Comparison of ENCODE assay signal across 31 cellular contexts in the genomic region with DNA sequence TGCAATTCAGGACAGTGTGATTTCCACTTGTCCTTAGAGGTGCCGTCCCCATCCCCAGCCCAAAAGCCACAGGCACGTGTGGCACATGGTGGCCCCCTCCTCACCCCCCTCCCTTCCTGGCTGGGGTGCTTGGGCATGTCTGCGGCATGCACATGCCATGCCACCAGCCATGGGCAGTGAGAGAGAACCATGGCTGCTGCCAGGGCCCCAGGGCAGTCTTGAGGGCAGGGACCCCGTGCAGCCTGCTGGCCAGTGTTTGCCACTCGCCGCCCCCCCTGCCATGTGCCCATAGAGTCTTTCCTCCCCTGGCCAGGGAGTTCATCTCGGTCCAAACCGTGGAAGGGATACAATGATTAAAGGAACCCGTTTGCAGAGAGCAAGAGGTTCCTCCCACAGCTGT.
"Had no signal": no experiment of that assay in that cellular context is flagged by ENCODE, and none has a peak within 500 bp of the region (broad histone marks: within the 10 kb centered on the region; RNA-seq: fewer than 3 reads in every experiment).

No MANE protein-coding gene starts in this region.

- H3K4me3 Mint-ChIP-seq: dendritic cell treated with granulocyte-macrophage colony-stimulating factor and Interleukin-4, amounts not matched to agents 40 ng/mL and 50 ng/mL, for 4 days; endodermal cell; memory B cell; mesothelial cell of epicardium; nephron; neural progenitor cell; stimulated activated effector memory CD8-positive, alpha-beta T cell treated with anti-CD3 and anti-CD28 coated beads, Interleukin-12 subunit alpha, Interleukin-12 subunit beta, amount 100 ng/mL, for 72 hours had no signal

- H3K36me3 Mint-ChIP-seq: memory B cell; mesothelial cell of epicardium; naive B cell; neural progenitor cell; stimulated activated effector memory CD8-positive, alpha-beta T cell treated with anti-CD3 and anti-CD28 coated beads, Interleukin-12 subunit alpha, Interleukin-12 subunit beta, amount 100 ng/mL, for 72 hours had no signal

- H3K36me3 ChIP-seq: gastrocnemius medialis, heart left ventricle, lower lobe of right lung, neural progenitor cell, pancreas, right lobe of liver, stomach, thyroid gland, vagina had no signal

- H3K9me3 ChIP-seq: gastrocnemius medialis, lower lobe of right lung, mucosa of descending colon, pancreas, thyroid gland, vagina had no signal

- H3K9me3 Mint-ChIP-seq: stimulated activated effector memory CD8-positive, alpha-beta T cell treated with anti-CD3 and anti-CD28 coated beads, Interleukin-12 subunit alpha, Interleukin-12 subunit beta, amount 100 ng/mL, for 72 hours had no signal

- ATAC-seq: esophagus mucosa; heart left ventricle; left ventricle myocardium superior; lower lobe of right lung; mucosa of descending colon; pancreas; right lobe of liver; stimulated activated effector memory CD8-positive, alpha-beta T cell treated with anti-CD3 and anti-CD28 coated beads, Interleukin-12 subunit alpha, Interleukin-12 subunit beta, amount 100 ng/mL, for 72 hours had no signal

- DNase-seq: effector CD8-positive, alpha-beta T cell; endodermal cell; foreskin fibroblast; gastrocnemius medialis; heart left ventricle; kidney glomerular epithelial cell; left ventricle myocardium superior; lower lobe of right lung; mucosa of descending colon; naive B cell; occipital lobe; pancreas; stimulated activated CD4-positive, alpha-beta T cell treated with anti-CD3 and anti-CD28 coated beads, Interleukin-2, amount 100 ng/mL, for 24 hours; stimulated activated CD4-positive, alpha-beta T cell treated with anti-CD3 and anti-CD28 coated beads, Interleukin-4, amount 100 ng/mL, for 24 hours; stimulated activated naive CD4-positive, alpha-beta T cell treated with Interleukin-2 at 50 U/mL for 16 hours; stomach; thyroid gland; trophoblast cell had no signal

- H3K27ac Mint-ChIP-seq: dendritic cell treated with granulocyte-macrophage colony-stimulating factor and Interleukin-4, amounts not matched to agents 40 ng/mL and 50 ng/mL, for 4 days; endodermal cell; memory B cell; mesothelial cell of epicardium; nephron; neural progenitor cell; progenitor cell of endocrine pancreas; stimulated activated effector memory CD8-positive, alpha-beta T cell treated with anti-CD3 and anti-CD28 coated beads, Interleukin-12 subunit alpha, Interleukin-12 subunit beta, amount 100 ng/mL, for 72 hours had no signal

- H3K4me1 ChIP-seq: gastrocnemius medialis, heart left ventricle, lower lobe of right lung, neural progenitor cell, pancreas, stomach had no signal

- H3K4me3 ChIP-seq: gastrocnemius medialis, heart left ventricle, hepatocyte, lower lobe of right lung, mucosa of descending colon, neural progenitor cell, pancreas, right lobe of liver, stomach, thyroid gland, vagina had no signal

- H3K27me3 ChIP-seq: gastrocnemius medialis, heart left ventricle, hepatocyte, neural progenitor cell, pancreas, right lobe of liver, stomach, thyroid gland, vagina had no signal

- H3K27ac ChIP-seq: epithelial cell of prostate, gastrocnemius medialis, heart left ventricle, hepatocyte, lower lobe of right lung, neural progenitor cell, pancreas, right lobe of liver, stomach, thyroid gland, vagina had no signal

- FAIRE-seq: colon, pancreas had no signal

- H3K4me1 Mint-ChIP-seq: endodermal cell; naive B cell; neural progenitor cell; stimulated activated effector memory CD8-positive, alpha-beta T cell treated with anti-CD3 and anti-CD28 coated beads, Interleukin-12 subunit alpha, Interleukin-12 subunit beta, amount 100 ng/mL, for 72 hours had no signal
